Comparison of ENCODE assay signal across 22 cellular contexts in the genomic region with DNA sequence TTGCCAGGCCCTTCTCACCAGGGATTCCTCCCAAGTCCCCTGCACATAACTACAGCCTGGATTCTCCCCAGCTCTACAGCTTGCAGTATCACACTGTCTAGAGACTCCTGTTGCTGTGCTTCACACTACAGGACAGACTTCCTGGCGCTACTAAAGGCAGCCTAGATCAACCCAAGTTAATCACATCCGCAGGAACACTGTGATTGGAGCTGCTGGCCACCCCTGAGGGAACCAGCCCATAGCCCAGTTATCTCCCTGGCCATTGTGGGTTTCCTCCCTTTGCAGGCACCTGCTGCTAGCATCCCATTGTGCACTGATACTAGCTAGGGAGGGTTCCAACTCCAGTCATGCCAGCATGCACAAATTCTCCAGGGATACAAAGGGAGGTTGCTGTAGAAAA.
"Had no signal": no experiment of that assay in that cellular context is flagged by ENCODE, and none has a peak within 500 bp of the region (broad histone marks: within the 10 kb centered on the region; RNA-seq: fewer than 3 reads in every experiment).

No MANE protein-coding gene starts in this region.

- H3K27ac Mint-ChIP-seq: activated CD8-positive, alpha-beta T cell treated with anti-CD3 and anti-CD28 coated beads, Interleukin-2, amount 10 ng/mL, durations not matched to agents 7 days and 5 days; activated naive CD4-positive, alpha-beta T cell treated with anti-CD3 and anti-CD28 coated beads, Interleukin-2, amount 50 U/mL, for 72 hours; activated T-helper 17 cell treated with anti-CD3 and anti-CD28 coated beads, Interleukin-2, amount 50 U/mL, for 72 hours; brain; progenitor cell of endocrine pancreas; stimulated activated naive CD8-positive, alpha-beta T cell treated with anti-CD3 and anti-CD28 coated beads, Interleukin-15, Interleukin-2, amounts not matched to agents 100 ng/mL and 50 ng/mL, for 24 hours had no signal

- H3K4me1 ChIP-seq: gastroesophageal sphincter, suprapubic skin, tibial nerve, uterus had no signal

- H3K4me3 ChIP-seq: dorsolateral prefrontal cortex, gastroesophageal sphincter, suprapubic skin, tibial nerve, uterus had no signal

- H3K27me3 ChIP-seq: dorsolateral prefrontal cortex, gastroesophageal sphincter, suprapubic skin, tibial nerve, uterus had no signal

- DNase-seq: activated CD4-positive, alpha-beta T cell treated with anti-CD3 and anti-CD28 coated beads, Interleukin-2, amount 50 U/mL, for 1 hour; activated CD8-positive, alpha-beta T cell treated with anti-CD3 and anti-CD28 coated beads, Interleukin-2, amount 10 ng/mL, durations not matched to agents 7 days and 5 days; aorta; dorsolateral prefrontal cortex; head of caudate nucleus; left cardiac atrium; naive B cell; stimulated activated CD4-positive, alpha-beta T cell treated with anti-CD3 and anti-CD28 coated beads, Interleukin-4, amount 100 ng/mL, for 4 hours; SW 1271; T-helper 2 cell; uterus had no signal

- H3K4me3 Mint-ChIP-seq: activated CD8-positive, alpha-beta T cell treated with anti-CD3 and anti-CD28 coated beads, Interleukin-2, amount 10 ng/mL, durations not matched to agents 7 days and 5 days; activated T-helper 17 cell treated with anti-CD3 and anti-CD28 coated beads, Interleukin-2, amount 50 U/mL, for 72 hours; brain; naive B cell; stimulated activated naive CD8-positive, alpha-beta T cell treated with anti-CD3 and anti-CD28 coated beads, Interleukin-15, Interleukin-2, amounts not matched to agents 100 ng/mL and 50 ng/mL, for 24 hours had no signal

- H3K27ac ChIP-seq: epithelial cell of prostate, gastroesophageal sphincter, suprapubic skin, tibial nerve, uterus, VCaP had no signal

- ATAC-seq: activated CD4-positive, CD25-positive, alpha-beta regulatory T cell treated with anti-CD3 and anti-CD28 coated beads, Interleukin-2, amount 50 U/mL, for 24 hours; activated CD8-positive, alpha-beta T cell treated with anti-CD3 and anti-CD28 coated beads, Interleukin-2, amount 10 ng/mL, durations not matched to agents 7 days and 5 days; activated naive CD4-positive, alpha-beta T cell treated with anti-CD3 and anti-CD28 coated beads, Interleukin-2, amount 50 U/mL, for 72 hours; activated T-helper 17 cell treated with anti-CD3 and anti-CD28 coated beads, Interleukin-2, amount 50 U/mL, for 72 hours; gastroesophageal sphincter; left cardiac atrium had no signal

- H3K9me3 ChIP-seq: gastroesophageal sphincter, suprapubic skin, tibial nerve, uterus had no signal

- H3K36me3 ChIP-seq: uterus had no signal

- H3K27me3 Mint-ChIP-seq: activated T-helper 17 cell treated with anti-CD3 and anti-CD28 coated beads, Interleukin-2, amount 50 U/mL, for 72 hours; brain; naive B cell; progenitor cell of endocrine pancreas; stimulated activated naive CD8-positive, alpha-beta T cell treated with anti-CD3 and anti-CD28 coated beads, Interleukin-15, Interleukin-2, amounts not matched to agents 100 ng/mL and 50 ng/mL, for 24 hours had no signal

- H3K9me3 Mint-ChIP-seq: activated naive CD4-positive, alpha-beta T cell treated with anti-CD3 and anti-CD28 coated beads, Interleukin-2, amount 50 U/mL, for 72 hours; activated T-helper 17 cell treated with anti-CD3 and anti-CD28 coated beads, Interleukin-2, amount 50 U/mL, for 72 hours; brain; naive B cell; stimulated activated naive CD8-positive, alpha-beta T cell treated with anti-CD3 and anti-CD28 coated beads, Interleukin-15, Interleukin-2, amounts not matched to agents 100 ng/mL and 50 ng/mL, for 24 hours had no signal
